Comparison of ENCODE assay signal across 17 cellular contexts in genomic region chr14:24353551-24354529, GRCh38. TPM values are rescaled to one million over a fixed set of nuclear protein-coding genes. Genes with fewer than 3 reads are reported as not detected.
DNase-seq lines count a peak whose midpoint lies in the region; ATAC-seq, FAIRE-seq and TF ChIP-seq lines count a peak whose summit lies in the region.
"Had no signal": no experiment of that assay in that cellular context is flagged by ENCODE, and none has a peak within 500 bp of the region (broad histone marks: within the 10 kb centered on the region; RNA-seq: fewer than 3 reads in every experiment).

No MANE protein-coding gene starts in this region.

- peak overlapping the region in 1 of 2 donors; percentile 22 for H3K27ac Mint-ChIP-seq in activated naive CD4-positive, alpha-beta T cell treated with anti-CD3 and anti-CD28 coated beads, Interleukin-2, amount 50 U/mL, for 72 hours

- TF ChIP-seq EP300 in transverse colon (IDR thresholded peaks at IDR 0.05; ENCODE audit: low read depth) (no peak), gastroesophageal sphincter (IDR thresholded peaks at IDR 0.05) (no peak)

- ATAC-seq in activated naive CD4-positive, alpha-beta T cell treated with anti-CD3 and anti-CD28 coated beads, Interleukin-2, amount 50 U/mL, for 72 hours: peak; percentile 60 to 75
- ATAC-seq in left lobe of liver (peak; percentile 71), gastroesophageal sphincter (no peak)

- H3K9me3 ChIP-seq in transverse colon (no peaks in the 10 kb centered on the region), gastroesophageal sphincter (no peaks in the 10 kb centered on the region)
- H3K9me3 ChIP-seq: right atrium auricular region, upper lobe of left lung had no signal

- H3K27ac ChIP-seq in transverse colon (peak overlapping the region in 3 of 4 donors; percentile 50 to 62 (median 61)), dorsolateral prefrontal cortex (no peak overlapping the region), gastroesophageal sphincter (peak overlapping the region in 2 of 4 donors; percentile 21 to 59)
- H3K27ac ChIP-seq: KMS-11, right atrium auricular region had no signal

- no peak for DNase-seq in activated naive CD4-positive, alpha-beta T cell treated with anti-CD3 and anti-CD28 coated beads, Interleukin-2, amount 50 U/mL, for 72 hours (ENCODE audit: low spot score in 2 of 2)
- no peak for DNase-seq in activated naive CD4-positive, alpha-beta T cell (lab: John Stamatoyannopoulos, UW)
- DNase-seq in bronchial epithelial cell (ENCODE audit: low read depth) (peak; percentile 80), left lobe of liver (ENCODE audit: low spot score) (no peak), transverse colon (peak; percentile 65), dorsolateral prefrontal cortex (no peak)
- DNase-seq in stimulated activated naive CD4-positive, alpha-beta T cell (lab: John Stamatoyannopoulos, UW): no peak
- DNase-seq: activated CD4-positive, alpha-beta T cell treated with anti-CD3 and anti-CD28 coated beads, Interleukin-2, amount 50 U/mL, for 4 hours; activated naive CD4-positive, alpha-beta T cell treated with anti-CD3 and anti-CD28 coated beads, Interleukin-2, amount 50 U/mL, for 16 hours; dermis blood vessel endothelial cell; DMS 273 treated with DMSO at 0.1 percent for 48 hours; upper lobe of left lung had no signal

- WGBS in transverse colon (ENCODE audit: low coverage in 1 of 2), 2 donors: 70 to 86% methylated on average over 3 to 5 of the region's 5 CpGs
- 75 to 80% methylated on average over 5 of the region's 5 CpGs for whole genome bisulfite sequencing in gastroesophageal sphincter (ENCODE audit: low coverage in 1 of 2), 2 donors

- H3K27me3 ChIP-seq in bronchial epithelial cell (ENCODE audit: control insufficient read depth, insufficient read depth, low read length) (no peaks in the 10 kb centered on the region), transverse colon (peaks cover 4% of the 10 kb centered on the region), dorsolateral prefrontal cortex (peaks cover 0 to 32% (median 0%) of the 10 kb centered on the region in 45 donors), gastroesophageal sphincter (peaks cover 10% of the 10 kb centered on the region)
- H3K27me3 ChIP-seq: right atrium auricular region, upper lobe of left lung had no signal

- H3K36me3 ChIP-seq in bronchial epithelial cell (ENCODE audit: control insufficient read depth, insufficient read depth, low read length) (no peaks in the 10 kb centered on the region), transverse colon (no peaks in the 10 kb centered on the region), gastroesophageal sphincter (no peaks in the 10 kb centered on the region)
- H3K36me3 ChIP-seq: right atrium auricular region, upper lobe of left lung had no signal

- H3K9me3 Mint-ChIP-seq in activated naive CD4-positive, alpha-beta T cell treated with anti-CD3 and anti-CD28 coated beads, Interleukin-2, amount 50 U/mL, for 72 hours: no peaks in the 10 kb centered on the region

- FAIRE-seq in bronchial epithelial cell (lab: Jason Lieb, UNC): no peak

- H3K4me3 ChIP-seq in bronchial epithelial cell (ENCODE audit: low read depth, low read length) (no peak overlapping the region), transverse colon (no peak overlapping the region), dorsolateral prefrontal cortex (no peak overlapping the region), gastroesophageal sphincter (no peak overlapping the region)
- H3K4me3 ChIP-seq: right atrium auricular region, upper lobe of left lung had no signal

- in situ Hi-C loops in transverse colon (cut with MboI; ENCODE audit: low pct_ligation_motif_present in 1 of 4, low pct_unique_long_range_greater_than_20kb in 1 of 4, low sequenced_read_pairs in 3 of 4): no loop called here

- intact Hi-C loops in transverse colon (cut with DNase I; ENCODE audit: low total_unique reads): no loop called here
- intact Hi-C loops in dorsolateral prefrontal cortex (cut with DNase I): no loop called here

- TF ChIP-seq CTCF in bronchial epithelial cell (IDR thresholded peaks at IDR 0.05; ENCODE audit: insufficient read depth, low read length, severe bottlenecking) (no peak), transverse colon (IDR thresholded peaks at IDR 0.05) (no peak), dorsolateral prefrontal cortex (IDR thresholded peaks at IDR 0.05 in 54 of 56, conservative IDR thresholded peaks at IDR 0.05 in 2 of 56; ENCODE audit: low read depth in 1 of 56, partially characterized antibody in 56 of 56) (no peak), gastroesophageal sphincter (IDR thresholded peaks at IDR 0.05) (no peak)

- TF ChIP-seq POLR2A in transverse colon (IDR thresholded peaks at IDR 0.05) (no peak), gastroesophageal sphincter (IDR thresholded peaks at IDR 0.05) (no peak)

- H3K36me3 Mint-ChIP-seq in activated naive CD4-positive, alpha-beta T cell treated with anti-CD3 and anti-CD28 coated beads, Interleukin-2, amount 50 U/mL, for 72 hours: no peaks in the 10 kb centered on the region

- peaks cover 0 to 15% (median 0%) of the 10 kb centered on the region in 4 donors for H3K4me1 ChIP-seq in transverse colon
- H3K4me1 ChIP-seq in gastroesophageal sphincter: peaks cover 0 to 23% (median 0%) of the 10 kb centered on the region in 3 donors
- H3K4me1 ChIP-seq: right atrium auricular region had no signal

RNA-seq across cellular contexts. Expression of gene RIPK3, which starts 14.0 kb away (rescaled TPM):
- total RNA-seq in activated naive CD4-positive, alpha-beta T cell treated with anti-CD3 and anti-CD28 coated beads, Interleukin-2, amount 50 U/mL, for 72 hours: 10 to 100 TPM; 11.1 to 11.8 TPM
- 2.4 and 4.7 TPM in 2 replicates for total RNA-seq in bronchial epithelial cell
- total RNA-seq in left lobe of liver: 0.68 TPM
- 100 to 1,000 TPM in 1 of 4 donors, 10 to 100 TPM in 3; 19.3 to 156 (median 53.6) TPM for total RNA-seq in transverse colon
- 1 to 10 TPM in 90 of 120 experiments, under 1 TPM in 28, not detected in 2; 0.23 to 5.4 (median 1.5) TPM for total RNA-seq in dorsolateral prefrontal cortex
- 1 to 10 TPM; 3.1 to 8.9 (median 3.9) TPM for total RNA-seq in gastroesophageal sphincter
- total RNA-seq: A673 had no signal

RNA-seq across cellular contexts. Expression of gene NFATC4, which starts 14.1 kb away (rescaled TPM):
- 1 to 10 TPM in 1 of 2 donors, under 1 TPM in 1; 0.27 to 1.7 TPM for total RNA-seq in activated naive CD4-positive, alpha-beta T cell treated with anti-CD3 and anti-CD28 coated beads, Interleukin-2, amount 50 U/mL, for 72 hours
- total RNA-seq in bronchial epithelial cell (4.7 and 7.3 TPM in 2 replicates), left lobe of liver (1.4 TPM), transverse colon (10 to 100 TPM; 13.4 to 58.0 (median 20.9) TPM), dorsolateral prefrontal cortex (10 to 100 TPM in 118 of 120 experiments, 1 to 10 TPM in 2; 7.6 to 62.6 (median 19.4) TPM), gastroesophageal sphincter (10 to 100 TPM; 33.5 to 63.5 (median 57.9) TPM)
- total RNA-seq: T-helper 1 cell treated with Interleukin-12 subunit alpha and Interleukin-12 subunit beta and Interleukin-4 antibody, amounts not matched to agents 30 ng/mL and 1 ng/mL, for 36 hours had no signal

RNA-seq across cellular contexts. Expression of gene ADCY4, which starts 19.0 kb away (rescaled TPM):
- total RNA-seq in activated naive CD4-positive, alpha-beta T cell treated with anti-CD3 and anti-CD28 coated beads, Interleukin-2, amount 50 U/mL, for 72 hours: 1 to 10 TPM; 2.1 to 5.7 TPM
- 0.53 and 0.77 TPM in 2 replicates for total RNA-seq in bronchial epithelial cell
- 5.5 TPM for total RNA-seq in left lobe of liver
- 10 to 100 TPM in 3 of 4 donors, 1 to 10 TPM in 1; 7.9 to 74.8 (median 21.3) TPM for total RNA-seq in transverse colon
- total RNA-seq in dorsolateral prefrontal cortex: 10 to 100 TPM in 49 of 120 experiments, 1 to 10 TPM in 71; 2.6 to 21.6 (median 8.7) TPM
- total RNA-seq in gastroesophageal sphincter: 10 to 100 TPM; 13.3 to 40.5 (median 22.6) TPM

RNA-seq across cellular contexts. Expression of gene LTB4R, which starts 42.5 kb away (rescaled TPM):
- total RNA-seq in activated naive CD4-positive, alpha-beta T cell treated with anti-CD3 and anti-CD28 coated beads, Interleukin-2, amount 50 U/mL, for 72 hours: 10 to 100 TPM; 14.0 to 15.8 TPM
- 3.7 and 9.6 TPM in 2 replicates for total RNA-seq in bronchial epithelial cell
- 7.2 TPM for total RNA-seq in left lobe of liver
- total RNA-seq in transverse colon: 1 to 10 TPM; 1.1 to 8.3 (median 6.2) TPM
- total RNA-seq in dorsolateral prefrontal cortex: 1 to 10 TPM; 1.1 to 7.0 (median 2.7) TPM
- 1 to 10 TPM; 3.0 to 4.2 (median 3.4) TPM for total RNA-seq in gastroesophageal sphincter

RNA-seq across cellular contexts. Expression of gene LTB4R2, which starts 43.9 kb away (rescaled TPM):
- total RNA-seq in activated naive CD4-positive, alpha-beta T cell treated with anti-CD3 and anti-CD28 coated beads, Interleukin-2, amount 50 U/mL, for 72 hours: 10 to 100 TPM; 13.7 to 16.2 TPM
- total RNA-seq in bronchial epithelial cell (10.5 and 17.4 TPM in 2 replicates), left lobe of liver (6.9 TPM), transverse colon (10 to 100 TPM in 1 of 4 donors, 1 to 10 TPM in 3; 4.4 to 81.5 (median 7.1) TPM), dorsolateral prefrontal cortex (1 to 10 TPM; 1.7 to 5.6 (median 3.1) TPM), gastroesophageal sphincter (1 to 10 TPM; 2.4 to 5.0 (median 3.4) TPM)

Comparison
In these comparisons a context has a peak if more than half of its experiments do, and no peak if none do; other contexts are left out.
1. DNase-seq: peak in bronchial epithelial cell (single experiment) and transverse colon (single experiment); none in activated naive CD4-positive, alpha-beta T cell treated with anti-CD3 and anti-CD28 coated beads, Interleukin-2, amount 50 U/mL, for 72 hours (0 of 2), activated naive CD4-positive, alpha-beta T cell (0 of 4), left lobe of liver (single experiment), stimulated activated naive CD4-positive, alpha-beta T cell (0 of 6) and dorsolateral prefrontal cortex (0 of 10).
2. H3K27ac ChIP-seq: peak in transverse colon (3 of 4); none in dorsolateral prefrontal cortex (0 of 59).